ENCODE assay signal across 8 cellular contexts in the genomic region with DNA sequence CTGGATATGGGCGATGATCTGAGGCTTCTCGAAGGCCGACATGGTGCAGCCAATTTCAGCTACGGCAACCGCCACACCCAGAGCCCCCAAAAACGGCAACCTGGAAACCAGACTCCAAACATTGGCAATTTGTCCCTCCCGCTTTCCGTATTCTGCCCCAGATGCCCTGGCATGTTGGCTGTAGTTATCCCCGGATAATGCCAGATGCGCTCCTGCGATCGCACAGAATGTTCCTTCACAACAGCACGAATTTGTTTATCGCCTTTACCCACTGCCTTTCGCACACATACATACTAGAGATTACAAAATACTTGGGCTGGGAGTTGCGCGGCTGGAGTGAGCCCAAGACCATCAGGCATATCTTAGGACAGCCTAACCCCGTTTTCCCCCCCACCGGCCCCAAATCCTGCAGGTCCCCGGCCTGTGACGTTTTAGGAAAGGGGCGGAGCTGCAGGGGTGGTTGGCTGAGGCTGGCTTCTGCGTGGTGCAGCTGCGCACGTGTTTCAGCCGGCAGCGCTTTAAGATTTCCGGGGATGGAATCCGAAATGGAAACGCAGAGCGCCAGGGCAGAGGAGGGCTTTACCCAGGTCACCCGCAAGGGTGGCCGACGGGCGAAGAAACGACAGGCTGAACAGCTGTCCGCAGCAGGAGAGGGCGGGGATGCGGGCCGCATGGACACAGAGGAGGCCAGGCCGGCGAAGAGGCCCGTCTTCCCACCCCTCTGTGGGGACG. TPM values are rescaled to one million over a fixed set of nuclear protein-coding genes. Genes with fewer than 3 reads are reported as not detected.
A peak's percentile ranks its signal among the peaks of the same experiment; 100 is the strongest.
DNase-seq lines count a peak whose midpoint lies in the region; ATAC-seq and TF ChIP-seq lines count a peak whose summit lies in the region.

TSS of gene PNO1 (plus strand) at position 487 of the 732 bp plus-strand sequence. CDS start at position 534, 47 bp downstream.

- H3K27me3 ChIP-seq in BE2C (no peaks in the 10 kb centered on the region), colonic mucosa (no peaks in the 10 kb centered on the region)

- peak within 1 kb of the TSS; percentile 85 for H3K27ac ChIP-seq in colonic mucosa

- H3K36me3 ChIP-seq in BE2C, result peaks cover 7% of the 10 kb centered on the region
- no peaks in the 10 kb centered on the region for H3K36me3 ChIP-seq in colonic mucosa

- H3K4me1 ChIP-seq in BE2C (no peaks in the 10 kb centered on the region), colonic mucosa (peaks cover 6% of the 10 kb centered on the region)

- TF ChIP-seq CTCF in BE2C (IDR thresholded peaks at IDR 0.05; ENCODE audit: low read depth, low read length) (no peak), colonic mucosa (IDR thresholded peaks at IDR 0.05) (no peak)

- peak within 1 kb of the TSS; percentile 77 to 88 for H3K9ac ChIP-seq in colonic mucosa (ENCODE audit: low read depth in 2 of 2, low read length in 2 of 2)

- peak within 1 kb of the TSS; percentile 89 for H3K4me3 ChIP-seq in BE2C (ENCODE audit: low read depth, low read length)
- peak within 1 kb of the TSS; percentile 99 for H3K4me3 ChIP-seq in colonic mucosa

- intact Hi-C loops in colonic mucosa (cut with DNase I), result no loop called here

- ATAC-seq in HG03460 (IDR thresholded peaks at IDR 0.05; ENCODE audit: unreplicated experiment), result peak; percentile 91

- DNase-seq in BE2C (peak; percentile 90), GM19240 (ENCODE audit: insufficient read length, low spot score) (peak; percentile 68), NCI-H526 (lab: John Stamatoyannopoulos, UW) (peak; percentile 91 to 96), colonic mucosa (peak; percentile 97), kidney tubule cell (ENCODE audit: low spot score) (peak; percentile 95)
- DNase-seq in activated CD4-positive, alpha-beta T cell treated with anti-CD3 and anti-CD28 coated beads for 48 hours, result peak; percentile 97
- peak; percentile 94 to 95 (median 94) for DNase-seq in stimulated activated CD4-positive, alpha-beta T cell treated with anti-CD3 and anti-CD28 coated beads, Interleukin-1b, Interleukin-23, amount 100 ng/mL, for 24 hours (ENCODE audit: low read depth in 4 of 4, low spot score in 1 of 4)

- H3K9me3 ChIP-seq in BE2C, result no peaks in the 10 kb centered on the region
- H3K9me3 ChIP-seq in colonic mucosa, result no peaks in the 10 kb centered on the region

RNA-seq across cellular contexts. Expression of gene PNO1, which starts in this region (rescaled TPM):
- 32.5 TPM for polyA plus RNA-seq in BE2C (2012; ENCODE audit: insufficient read depth, insufficient read length, low read depth)
- total RNA-seq in colonic mucosa, result 1 to 10 TPM; 6.0 to 9.9 TPM

Comparison
In these comparisons a context has a peak if more than half of its experiments do, and no peak if none do; other contexts are left out.
1. Peak in every context shown above with its lines: DNase-seq, ATAC-seq, H3K4me3 ChIP-seq and H3K27ac ChIP-seq.